In the genomic region with DNA sequence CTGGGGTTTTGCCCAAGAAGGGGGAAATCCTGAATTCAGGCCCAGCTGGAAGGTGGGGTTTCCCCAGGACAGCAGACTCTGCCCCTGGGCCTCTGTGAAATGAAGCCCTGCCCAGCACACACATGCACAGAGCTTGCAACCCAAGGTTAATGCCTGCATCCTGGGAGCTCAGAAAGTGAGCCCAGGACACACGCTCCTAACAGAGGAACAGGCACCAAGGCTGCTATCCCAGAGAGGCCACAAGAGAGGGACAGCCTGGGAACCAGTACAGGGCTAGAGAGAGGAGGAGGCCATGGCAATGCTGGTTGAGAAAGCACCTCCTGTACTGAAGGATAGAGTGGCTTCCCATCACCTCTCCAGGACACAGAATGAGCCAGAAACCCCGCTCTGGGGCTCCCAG, we compare ENCODE assay signal across 27 cellular contexts. TPM values are rescaled to one million over a fixed set of nuclear protein-coding genes. Genes with fewer than 3 reads are reported as not detected.
"Had no signal": no experiment of that assay in that cellular context is flagged by ENCODE, and none has a peak within 500 bp of the region (broad histone marks: within the 10 kb centered on the region; RNA-seq: fewer than 3 reads in every experiment).

No MANE protein-coding gene starts in this region.

- H3K4me1 Mint-ChIP-seq: IgD-negative memory B cell, T-cell had no signal

- H3K36me3 Mint-ChIP-seq: IgD-negative memory B cell, T-cell had no signal

- H3K9me3 Mint-ChIP-seq: IgD-negative memory B cell, T-cell had no signal

- H3K27me3 ChIP-seq: Peyer's patch, SJCRH30 had no signal

- H3K4me3 ChIP-seq: K562, Peyer's patch, SJCRH30 had no signal

- H3K27ac ChIP-seq: KMS-11, Peyer's patch, SJCRH30 had no signal

- H3K9me3 ChIP-seq: Peyer's patch, SJCRH30 had no signal

- DNase-seq: Kasumi-1, MM.1S, NCI-H1092 treated with DMSO at 0.1 percent for 48 hours, NCI-H1436, NCI-H187, NCI-H2029, NCI-H2081 treated with DMSO at 0.1 percent for 48 hours, NCI-H2171, NCI-H226, NCI-H446, NCI-H510A, NCI-H524 treated with DMSO at 0.1 percent for 48 hours, NCI-H69, NCI-H774, PC-3, Peyer's patch, SHP77 treated with DMSO at 0.1 percent for 48 hours, SJCRH30, SW 1271, T-cell had no signal

- H3K9ac ChIP-seq: KMS-11 had no signal

- H3K36me3 ChIP-seq: Peyer's patch, SJCRH30 had no signal

- H3K4me3 Mint-ChIP-seq: IgD-negative memory B cell, T-cell had no signal

- H3K4me2 ChIP-seq: KMS-11 had no signal

- H3K4me1 ChIP-seq: Peyer's patch had no signal

- ATAC-seq: K562, PC-3, Right ventricle myocardium inferior, T-cell had no signal

- H3K27ac Mint-ChIP-seq: IgD-negative memory B cell, T-cell had no signal

RNA-seq across cellular contexts. Expression of a gene that starts 16.1 kb away (rescaled TPM):
- total RNA-seq: HT-29, K562, M059J, RPMI7951 had no signal
- polyA plus RNA-seq: IgD-negative memory B cell, K562 had no signal
